ENCODE assay signal across 9 cellular contexts in genomic region chr2:12702661-12703121, GRCh38. TPM values are rescaled to one million over a fixed set of nuclear protein-coding genes. Genes with fewer than 3 reads are reported as not detected.
A peak's percentile ranks its signal among the peaks of the same experiment; 100 is the strongest.
DNase-seq lines count a peak whose midpoint lies in the region; ATAC-seq, FAIRE-seq and TF ChIP-seq lines count a peak whose summit lies in the region.
"Had no signal": no experiment of that assay in that cellular context is flagged by ENCODE, and none has a peak within 500 bp of the region (broad histone marks: within the 10 kb centered on the region; RNA-seq: fewer than 3 reads in every experiment).

No MANE protein-coding gene starts in this region.

- H3K4ac ChIP-seq in mesenchymal stem cell (ENCODE audit: low read depth in 1 of 2, low read length in 2 of 2) = no peak overlapping the region

- intact Hi-C loops in mammary epithelial cell (cut with micrococcal nuclease) (loop anchor here (5.0 kb wide), 3 partner anchors 115 to 870 kb away; no protein-coding TSS in a partner anchor), kidney (cut with DNase I) (no loop called here)

- H3K79me2 ChIP-seq in mammary epithelial cell (ENCODE audit: insufficient read depth, low read length) = no peaks in the 10 kb centered on the region

- BruUV-seq in mammary epithelial cell (replicated peaks; lab: Mats Ljungman, UMichigan) = no TSS peak

- H2BK12ac ChIP-seq in mesenchymal stem cell (ENCODE audit: low read length in 2 of 2) = no peak overlapping the region

- H2AK5ac ChIP-seq in mesenchymal stem cell (ENCODE audit: low read length, severe bottlenecking) = no peak overlapping the region

- DNase-seq in COR-L47 (lab: John Stamatoyannopoulos, UW) = peak; percentile 71
- peak; percentile 26 for DNase-seq in NCI-H2107 (lab: John Stamatoyannopoulos, UW)
- DNase-seq in mammary epithelial cell = peak; percentile 94
- DNase-seq in mesenchymal stem cell = peak; percentile 81
- DNase-seq in activated CD8-positive, alpha-beta memory T cell treated with anti-CD3 and anti-CD28 coated beads, Interleukin-2, amount 50 U/mL, for 4 hours = no peak
- no peak for DNase-seq in kidney

- in situ Hi-C loops in mammary epithelial cell (cut with MboI; ENCODE audit: low sequenced_read_pairs in 2 of 2) = loop anchor here in 1 of 2 donors (25.0 kb wide), 2 partner anchors 240 to 390 kb away; no protein-coding TSS in a partner anchor

- H3K14ac ChIP-seq in mesenchymal stem cell (ENCODE audit: low read length in 2 of 2) = no peak overlapping the region

- no peak overlapping the region for H3K23ac ChIP-seq in mesenchymal stem cell (ENCODE audit: low read length in 2 of 2)

- H3K79me1 ChIP-seq in mesenchymal stem cell (replicated peaks; ENCODE audit: low read length, poor library complexity, severe bottlenecking) = no peaks in the 10 kb centered on the region

- no peaks in the 10 kb centered on the region for H3K36me3 ChIP-seq in mammary epithelial cell (ENCODE audit: insufficient read depth, low read length)
- H3K36me3 ChIP-seq in mesenchymal stem cell (ENCODE audit: control insufficient read depth in 1 of 2, insufficient read depth in 2 of 2, low read depth in 1 of 2, low read length in 2 of 2) = no peaks in the 10 kb centered on the region
- no peaks in the 10 kb centered on the region for H3K36me3 ChIP-seq in kidney (ENCODE audit: control insufficient read depth in 1 of 2, insufficient read depth in 2 of 2, low read length in 2 of 2)
- H3K36me3 ChIP-seq: tibial nerve had no signal

- FAIRE-seq in kidney (lab: Jason Lieb, UNC) = no peak

- dilution Hi-C loops in mammary epithelial cell (cut with HindIII; ENCODE audit: low sequenced_read_pairs) = no loop called here

- no peak overlapping the region for H4K91ac ChIP-seq in mesenchymal stem cell (ENCODE audit: low read length)

- H3K4me2 ChIP-seq in mammary epithelial cell (ENCODE audit: insufficient read depth, low read depth, low read length) = peak overlapping the region; percentile 61
- no peak overlapping the region for H3K4me2 ChIP-seq in mesenchymal stem cell (ENCODE audit: low read length, poor library complexity, severe bottlenecking)

- no peak overlapping the region for H4K8ac ChIP-seq in mesenchymal stem cell (ENCODE audit: low read length)

- H3K18ac ChIP-seq in mesenchymal stem cell (ENCODE audit: low read depth in 1 of 2, low read length in 2 of 2) = no peak overlapping the region

- H2AFZ ChIP-seq in mammary epithelial cell (ENCODE audit: low read depth, low read length) = peak overlapping the region; percentile 46
- H2AFZ ChIP-seq in mesenchymal stem cell (ENCODE audit: low read depth, low read length) = no peak overlapping the region

- H3K9ac ChIP-seq in mammary epithelial cell (ENCODE audit: insufficient read depth, low read length) (peak overlapping the region; percentile 84), mesenchymal stem cell (ENCODE audit: low read length) (peak overlapping the region; percentile 69), kidney (ENCODE audit: low read length in 2 of 2) (no peak overlapping the region)

- TF ChIP-seq CTCF in mammary epithelial cell (conservative IDR thresholded peaks at IDR 0.05 in 1 of 2, IDR thresholded peaks at IDR 0.05 in 1 of 2; ENCODE audit: extremely low read depth in 1 of 2, insufficient read depth in 1 of 2, low read depth in 1 of 2, low read length in 2 of 2) (no peak), kidney (IDR thresholded peaks at IDR 0.05; ENCODE audit: borderline replicate concordance, extremely low read depth, insufficient read depth) (no peak)

- no peaks in the 10 kb centered on the region for H3K27me3 ChIP-seq in mammary epithelial cell (ENCODE audit: insufficient read depth, low read length)
- no peaks in the 10 kb centered on the region for H3K27me3 ChIP-seq in mesenchymal stem cell (ENCODE audit: control insufficient read depth in 1 of 2, insufficient read depth in 1 of 2, low read length in 2 of 2)
- H3K27me3 ChIP-seq: tibial nerve had no signal

- H2BK15ac ChIP-seq in mesenchymal stem cell (ENCODE audit: low read depth, poor library complexity, severe bottlenecking) = peak overlapping the region; percentile 63

- ATAC-seq in GM19328 (IDR thresholded peaks at IDR 0.05; ENCODE audit: unreplicated experiment) (no peak), GM18519 (IDR thresholded peaks at IDR 0.05; ENCODE audit: low FRiP score, unreplicated experiment) (no peak)

- H3K9me3 ChIP-seq in mammary epithelial cell (replicated peaks; ENCODE audit: insufficient read depth, low read length) (no peaks in the 10 kb centered on the region), mesenchymal stem cell (ENCODE audit: control insufficient read depth, low read length) (peaks cover 3% of the 10 kb centered on the region), kidney (ENCODE audit: control insufficient read depth in 1 of 2, low read length in 2 of 2) (no peaks in the 10 kb centered on the region)
- H3K9me3 ChIP-seq: tibial nerve had no signal

- H3K27ac ChIP-seq in mammary epithelial cell (ENCODE audit: insufficient read depth, low read depth, low read length) = peak overlapping the region; percentile 98
- H3K27ac ChIP-seq in mesenchymal stem cell (ENCODE audit: low read length, poor library complexity, severe bottlenecking) = peak overlapping the region; percentile 38
- no peak overlapping the region for H3K27ac ChIP-seq in kidney (ENCODE audit: low read depth in 2 of 2, low read length in 2 of 2)

- no peak overlapping the region for H2BK120ac ChIP-seq in mesenchymal stem cell (ENCODE audit: low read depth, low read length)

- WGBS in mammary epithelial cell (ENCODE audit: low coverage, missing lambda C conversion rate) = 0% methylated on average over 3 of the region's 3 CpGs
- 60% methylated on average over 1 of the region's 3 CpGs for WGBS in mesenchymal stem cell

- no peak overlapping the region for H2BK5ac ChIP-seq in mesenchymal stem cell (ENCODE audit: low read depth, low read length, poor library complexity, severe bottlenecking)

- peaks cover 40% of the 10 kb centered on the region for H3K4me1 ChIP-seq in mammary epithelial cell (ENCODE audit: insufficient read depth, low read length)
- H3K4me1 ChIP-seq in mesenchymal stem cell (ENCODE audit: control insufficient read depth, insufficient read depth, low read depth, low read length) = peaks cover 3% of the 10 kb centered on the region
- no peaks in the 10 kb centered on the region for H3K4me1 ChIP-seq in kidney (ENCODE audit: control insufficient read depth in 1 of 2, insufficient read depth in 1 of 2, low read depth in 1 of 2, low read length in 2 of 2)

- H3K4me3 ChIP-seq in mammary epithelial cell (replicated peaks in 1 of 3; ENCODE audit: insufficient read depth in 1 of 3, low read depth in 2 of 3, low read length in 3 of 3) = no peak overlapping the region
- peak overlapping the region in 1 of 2 experiments; percentile 68 for H3K4me3 ChIP-seq in mesenchymal stem cell (ENCODE audit: insufficient read depth in 1 of 2, low read depth in 1 of 2, low read length in 2 of 2)
- H3K4me3 ChIP-seq in kidney (ENCODE audit: low read length in 2 of 2) = no peak overlapping the region
- H3K4me3 ChIP-seq: tibial nerve had no signal

- H4K20me1 ChIP-seq in mammary epithelial cell (ENCODE audit: insufficient read depth, low read length) = no peaks in the 10 kb centered on the region

- CTCF ChIA-PET in mammary epithelial cell (lab: Charles Lee; ENCODE audit: low non-redundant PET) = interaction anchor here (0.6 to 0.7 kb wide), 3 partner anchors 13 to 639 kb away, joined by 3 to 7 read pairs (median 3); no protein-coding TSS in a partner anchor

RNA-seq across cellular contexts. Expression of gene TRIB2, which starts 14.0 kb away (rescaled TPM):
- total RNA-seq in mammary epithelial cell (10 to 100 TPM in 1 of 2 donors, 1 to 10 TPM in 1; 9.0 to 30.7 TPM), kidney (69.2 TPM)
- polyA plus RNA-seq in mammary epithelial cell (10.9 TPM), kidney (ENCODE audit: insufficient read depth, low read depth, low replicate concordance) (29.6 TPM)
- polyA minus RNA-seq in mammary epithelial cell = 45.0 TPM
- polyA plus RNA-seq in mesenchymal stem cell (2013, experiment 1 of 2) = 70.1 TPM
- 68.9 TPM for polyA plus RNA-seq in mesenchymal stem cell (2013, experiment 2 of 2)

Comparison
In these comparisons a context has a peak if more than half of its experiments do, and no peak if none do; other contexts are left out.
1. DNase-seq: peak in COR-L47 (single experiment), NCI-H2107 (single experiment), mammary epithelial cell (single experiment) and mesenchymal stem cell (single experiment); none in activated CD8-positive, alpha-beta memory T cell treated with anti-CD3 and anti-CD28 coated beads, Interleukin-2, amount 50 U/mL, for 4 hours (single experiment) and kidney (single experiment).
2. H3K27ac ChIP-seq: peak in mammary epithelial cell (single experiment) and mesenchymal stem cell (single experiment); none in kidney (0 of 2).
3. H3K9ac ChIP-seq: peak in mammary epithelial cell (single experiment) and mesenchymal stem cell (single experiment); none in kidney (0 of 2).